Comparison of ENCODE assay signal across 1 cellular context in genomic region chr1:200483491-200484143, GRCh38.
TF ChIP-seq lines count a peak whose summit lies in the region.

No MANE protein-coding gene starts in this region.

TF ChIP-seq in HEK293, 187 proteins besides CTCF, POLR2A, EP300 and RAD21 (continued from another document):
- TF ChIP-seq PRDM4 (tag by site-specific recombination; IDR thresholded peaks at IDR 0.05), result no peak
- TF ChIP-seq TSHZ1 (tag by site-specific recombination; IDR thresholded peaks at IDR 0.05; ENCODE audit: borderline replicate concordance), result peak; percentile 64; the same call in 1 of the 2 replicates
TF ChIP-seq in HEK293: peak in this region for 31.
